14 cellular contexts compared by ENCODE assay signal in genomic region chr13:62387642-62388041, GRCh38.
DNase-seq lines count a peak whose midpoint lies in the region; ATAC-seq and TF ChIP-seq lines count a peak whose summit lies in the region.
"Had no signal": no experiment of that assay in that cellular context is flagged by ENCODE, and none has a peak within 500 bp of the region (broad histone marks: within the 10 kb centered on the region; RNA-seq: fewer than 3 reads in every experiment).

No MANE protein-coding gene starts in this region.

- no peak for TF ChIP-seq POLR2A in prostate gland (IDR thresholded peaks at IDR 0.05)

- intact Hi-C loops in prostate gland (cut with DNase I) = no loop called here

- peaks cover 4% of the 10 kb centered on the region for H3K4me1 Mint-ChIP-seq in neural crest cell
- H3K4me1 Mint-ChIP-seq: naive thymus-derived CD8-positive, alpha-beta T cell had no signal

- ATAC-seq in HG02798 (IDR thresholded peaks at IDR 0.05; ENCODE audit: poor library complexity, unreplicated experiment) (no peak), GM21390 (IDR thresholded peaks at IDR 0.05; ENCODE audit: unreplicated experiment) (no peak)
- ATAC-seq: naive thymus-derived CD8-positive, alpha-beta T cell; WTC11 had no signal

- no peak overlapping the region for H3K9ac ChIP-seq in Karpas-422 (ENCODE audit: low read length)

- in situ Hi-C loops in astrocyte of the spinal cord (cut with HindIII; ENCODE audit: low sequenced_read_pairs) = no loop called here

- H3K79me2 ChIP-seq in Karpas-422 (ENCODE audit: low read length) = no peaks in the 10 kb centered on the region

- H3K27me3 Mint-ChIP-seq in neural crest cell (ENCODE audit: low read depth) = no peaks in the 10 kb centered on the region
- H3K27me3 Mint-ChIP-seq: naive thymus-derived CD8-positive, alpha-beta T cell had no signal

- TF ChIP-seq CTCF in astrocyte of the spinal cord (IDR thresholded peaks at IDR 0.05; ENCODE audit: low read depth, low read length) = no peak
- peak; percentile 70 for TF ChIP-seq CTCF in neural crest cell (conservative IDR thresholded peaks at IDR 0.05)
- no peak for TF ChIP-seq CTCF in prostate gland (IDR thresholded peaks at IDR 0.05)

- 19% methylated on average over 3 of the region's 3 CpGs for WGBS in prostate gland

- H3K9me3 ChIP-seq in Karpas-422 (ENCODE audit: low read length) (no peaks in the 10 kb centered on the region), prostate gland (no peaks in the 10 kb centered on the region)

- peak overlapping the region; percentile 31 for H3K4me2 ChIP-seq in Karpas-422 (ENCODE audit: low read depth, low read length, poor library complexity, severe bottlenecking)

- H3K9me2 ChIP-seq in Karpas-422 (replicated peaks; ENCODE audit: insufficient read depth, low read length) = no peaks in the 10 kb centered on the region

- no peaks in the 10 kb centered on the region for H3K36me3 Mint-ChIP-seq in neural crest cell (ENCODE audit: low read depth)
- H3K36me3 Mint-ChIP-seq: naive thymus-derived CD8-positive, alpha-beta T cell; WTC11 had no signal

- H3K36me3 ChIP-seq in Karpas-422 (ENCODE audit: insufficient read depth, low read length) (no peaks in the 10 kb centered on the region), prostate gland (no peaks in the 10 kb centered on the region)

- no peaks in the 10 kb centered on the region for H3K9me3 Mint-ChIP-seq in neural crest cell
- H3K9me3 Mint-ChIP-seq: WTC11 had no signal

- DNase-seq in ELR (ENCODE audit: low read depth) (peak; percentile 58), Karpas-422 (peak; percentile 69), astrocyte of the spinal cord (ENCODE audit: low read depth, low spot score) (peak; percentile 24), neural crest cell (ENCODE audit: low read depth, low spot score) (no peak), prostate gland (ENCODE audit: low spot score) (no peak), globus pallidus (ENCODE audit: low spot score) (no peak)
- DNase-seq: caudate nucleus; islet precursor cell; naive thymus-derived CD8-positive, alpha-beta T cell; NCI-H2029 treated with DMSO at 0.1 percent for 48 hours; stimulated activated CD8-positive, alpha-beta memory T cell treated with anti-CD3 and anti-CD28 coated beads, Interleukin-4, amount 100 ng/mL, for 48 hours had no signal

- H3K4me3 ChIP-seq in Karpas-422 (ENCODE audit: low read length) = no peak overlapping the region
- no peak overlapping the region for H3K4me3 ChIP-seq in astrocyte of the spinal cord (ENCODE audit: low read depth, low read length)
- H3K4me3 ChIP-seq in prostate gland = no peak overlapping the region

- H3K27me3 ChIP-seq in Karpas-422 (ENCODE audit: low read length) (no peaks in the 10 kb centered on the region), prostate gland (replicated peaks; ENCODE audit: insufficient read depth) (no peaks in the 10 kb centered on the region)

- no peak overlapping the region for H3K27ac ChIP-seq in Karpas-422 (ENCODE audit: low read length)
- no peak overlapping the region for H3K27ac ChIP-seq in prostate gland

- no peak overlapping the region for H3K4me3 Mint-ChIP-seq in neural crest cell
- H3K4me3 Mint-ChIP-seq: naive thymus-derived CD8-positive, alpha-beta T cell; WTC11 had no signal

- H2AFZ ChIP-seq in Karpas-422 (ENCODE audit: low read length) = peak overlapping the region; percentile 69; the same call in 1 of the 2 replicates

- no peak overlapping the region for H3K27ac Mint-ChIP-seq in neural crest cell (ENCODE audit: unreplicated experiment)
- H3K27ac Mint-ChIP-seq: naive thymus-derived CD8-positive, alpha-beta T cell; WTC11 had no signal

- H3K4me1 ChIP-seq in Karpas-422 (ENCODE audit: low read length) (no peaks in the 10 kb centered on the region; the same call in 1 of the 2 replicates), prostate gland (replicated peaks) (no peaks in the 10 kb centered on the region)

- no peaks in the 10 kb centered on the region for H4K20me1 ChIP-seq in Karpas-422 (ENCODE audit: insufficient read depth, low read depth, low read length)

Comparison
In these comparisons a context has a peak if more than half of its experiments do, and no peak if none do; other contexts are left out.
1. DNase-seq: peak in ELR (single experiment), Karpas-422 (single experiment) and astrocyte of the spinal cord (single experiment); none in neural crest cell (single experiment), prostate gland (single experiment) and globus pallidus (single experiment).